ENCODE assay signal across 29 cellular contexts in the genomic region with DNA sequence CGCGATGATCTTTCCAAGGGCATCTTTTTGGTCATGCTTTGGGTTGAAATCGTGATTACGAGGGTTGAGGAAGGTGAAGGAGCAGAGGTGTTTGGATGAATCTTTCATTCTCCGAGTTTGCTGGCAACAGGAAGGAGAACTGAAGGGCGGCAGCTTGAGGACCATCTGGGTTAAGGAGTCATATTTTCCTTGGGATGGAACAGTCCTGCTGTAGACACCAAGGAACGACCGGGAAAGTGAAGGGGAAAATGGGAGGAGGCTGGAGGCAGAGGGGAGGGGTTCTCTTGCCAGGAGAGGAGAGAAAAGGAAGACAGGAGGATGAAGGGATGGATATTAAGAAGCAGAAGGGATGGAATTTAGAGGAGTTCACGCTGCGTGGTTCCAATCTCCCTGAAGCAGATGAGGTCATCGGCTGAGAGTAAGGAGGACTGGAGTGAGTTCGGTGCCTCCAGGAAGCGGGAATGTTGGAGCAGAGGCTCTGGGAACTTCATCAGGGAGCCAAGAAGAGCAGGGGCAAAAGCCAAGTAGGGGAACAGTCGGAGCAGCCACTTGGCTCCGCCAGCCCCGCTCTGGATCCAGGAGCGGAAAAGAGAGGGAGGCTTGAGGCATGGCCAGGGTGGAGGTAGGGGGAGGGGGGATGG.
DNase-seq lines count a peak whose midpoint lies in the region; ATAC-seq and TF ChIP-seq lines count a peak whose summit lies in the region.
"Had no signal": no experiment of that assay in that cellular context is flagged by ENCODE, and none has a peak within 500 bp of the region (broad histone marks: within the 10 kb centered on the region; RNA-seq: fewer than 3 reads in every experiment).

No MANE protein-coding gene starts in this region.

- no peak overlapping the region for H3K27ac ChIP-seq in heart right ventricle
- no peak overlapping the region for H3K27ac ChIP-seq in thoracic aorta
- H3K27ac ChIP-seq: BLaER1 treated with 17β-estradiol and CSF1 and Interleukin-3, amounts not matched to agents 10 nM and 100 nM; tibial nerve had no signal

- no peaks in the 10 kb centered on the region for H3K36me3 ChIP-seq in adipocyte (ENCODE audit: control insufficient read depth, insufficient read depth, low read length, severe bottlenecking)
- H3K36me3 ChIP-seq in heart right ventricle, result no peaks in the 10 kb centered on the region
- H3K36me3 ChIP-seq in thoracic aorta, result no peaks in the 10 kb centered on the region
- H3K36me3 ChIP-seq: BLaER1 treated with 17β-estradiol and CSF1 and Interleukin-3, amounts not matched to agents 10 nM and 100 nM; stomach; tibial nerve had no signal

- no peak for TF ChIP-seq CTCF in heart right ventricle (IDR thresholded peaks at IDR 0.05)
- no peak for TF ChIP-seq CTCF in thoracic aorta (IDR thresholded peaks at IDR 0.05)

- intact Hi-C loops in heart right ventricle (cut with DNase I), result no loop called here
- intact Hi-C loops in posterior vena cava (cut with DNase I), result no loop called here

- H3K4me1 ChIP-seq in adipocyte (ENCODE audit: control insufficient read depth, insufficient read depth, low read length) (peaks cover 17% of the 10 kb centered on the region), heart right ventricle (no peaks in the 10 kb centered on the region), thoracic aorta (ENCODE audit: control insufficient read depth in 1 of 2, low read depth in 2 of 2) (peaks cover 0 to 22% of the 10 kb centered on the region in 2 donors)
- H3K4me1 ChIP-seq: BLaER1 treated with 17β-estradiol and CSF1 and Interleukin-3, amounts not matched to agents 10 nM and 100 nM; stomach had no signal

- H3K4me3 ChIP-seq in adipocyte (ENCODE audit: low read length) (peak overlapping the region; percentile 29), heart right ventricle (no peak overlapping the region), thoracic aorta (peak overlapping the region; percentile 38)
- H3K4me3 ChIP-seq: BLaER1 treated with 17β-estradiol and CSF1 and Interleukin-3, amounts not matched to agents 10 nM and 100 nM; lung; stomach; tibial nerve had no signal

- H3K9ac ChIP-seq in adipocyte (ENCODE audit: low read length), result no peak overlapping the region
- H3K9ac ChIP-seq: BLaER1 treated with 17β-estradiol and CSF1 and Interleukin-3, amounts not matched to agents 10 nM and 100 nM had no signal

- H3K9me3 ChIP-seq in adipocyte (ENCODE audit: control insufficient read depth, low read length) (no peaks in the 10 kb centered on the region), heart right ventricle (no peaks in the 10 kb centered on the region), thoracic aorta (no peaks in the 10 kb centered on the region)
- H3K9me3 ChIP-seq: BLaER1 treated with 17β-estradiol and CSF1 and Interleukin-3, amounts not matched to agents 10 nM and 100 nM; stomach; tibial nerve had no signal

- H3K27me3 ChIP-seq in adipocyte (replicated peaks; ENCODE audit: control insufficient read depth, insufficient read depth, low read length) (no peaks in the 10 kb centered on the region), heart right ventricle (peaks cover 0 to 7% (median 0%) of the 10 kb centered on the region in 7 donors), thoracic aorta (replicated peaks; ENCODE audit: insufficient read depth) (no peaks in the 10 kb centered on the region)
- H3K27me3 ChIP-seq: BLaER1 treated with 17β-estradiol and CSF1 and Interleukin-3, amounts not matched to agents 10 nM and 100 nM; stomach; tibial nerve had no signal

- 64 to 68% methylated on average over 17 of the region's 17 CpGs for WGBS in heart right ventricle, 2 donors

- peak in 6 of 8 donors; percentile 27 to 85 (median 74) for ATAC-seq in heart right ventricle
- no peak for ATAC-seq in thoracic aorta (ENCODE audit: insufficient number of reproducible peaks, low FRiP score, low read depth)
- ATAC-seq in GM21717 (IDR thresholded peaks at IDR 0.05; ENCODE audit: unreplicated experiment), result no peak
- ATAC-seq: activated T-helper 17 cell treated with anti-CD3 and anti-CD28 coated beads, Interleukin-2, amount 50 U/mL, for 72 hours; SK-N-SH treated with all-trans-retinoic acid at 6 μM for 48 hours; T-helper 17 cell had no signal

- DNase-seq in adipocyte (ENCODE audit: low read depth), result no peak
- peak; percentile 9 to 24 for DNase-seq in heart right ventricle
- DNase-seq in medulla oblongata (ENCODE audit: extremely low spot score), result peak; percentile 4
- DNase-seq in thoracic aorta (ENCODE audit: low spot score), result no peak
- DNase-seq in activated T-cell treated with anti-CD3 and anti-CD28 coated beads, Interleukin-2, amount 50 U/mL, for 48 hours, result no peak
- no peak for DNase-seq in activated naive CD4-positive, alpha-beta T cell treated with Interleukin-2 at 50 U/mL for 16 hours
- DNase-seq in posterior vena cava (ENCODE audit: low spot score), result no peak
- DNase-seq: activated CD4-positive, alpha-beta memory T cell treated with anti-CD3 and anti-CD28 coated beads, Interleukin-2, amount 10 ng/mL, durations not matched to agents 7 days and 5 days; activated CD4-positive, alpha-beta T cell treated with anti-CD3 and anti-CD28 coated beads for 1 hour; activated CD8-positive, alpha-beta memory T cell treated with anti-CD3 and anti-CD28 coated beads, Interleukin-2, amount 50 U/mL, for 48 hours; central memory CD4-positive, alpha-beta T cell; DND-41; HCEC 1CT; KBM-7; NCI-H1417; NCI-H2081 treated with DMSO at 0.1 percent for 48 hours; NCI-H446 treated with DMSO at 0.1 percent for 48 hours; nucleus accumbens; RPMI8226; small intestine; stimulated activated CD4-positive, alpha-beta T cell treated with anti-CD3 and anti-CD28 coated beads, Interleukin-1b, Interleukin-23, amount 100 ng/mL, for 48 hours; stomach; T-helper 17 cell had no signal

Comparison
In these comparisons a context has a peak if more than half of its experiments do, and no peak if none do; other contexts are left out.
1. DNase-seq: peak in heart right ventricle (2 of 2) and medulla oblongata (single experiment); none in adipocyte (single experiment), thoracic aorta (single experiment), activated T-cell treated with anti-CD3 and anti-CD28 coated beads, Interleukin-2, amount 50 U/mL, for 48 hours (0 of 2), activated naive CD4-positive, alpha-beta T cell treated with Interleukin-2 at 50 U/mL for 16 hours (single experiment) and posterior vena cava (single experiment).
2. H3K4me3 ChIP-seq: peak in adipocyte (single experiment) and thoracic aorta (single experiment); none in heart right ventricle (0 of 10).
3. ATAC-seq: peak in heart right ventricle (6 of 8); none in thoracic aorta (single experiment) and GM21717 (single experiment).